Comparison of ENCODE assay signal across 8 cellular contexts in genomic region chr4:112231779-112232713, GRCh38. TPM values are rescaled to one million over a fixed set of nuclear protein-coding genes. Genes with fewer than 3 reads are reported as not detected.
DNase-seq lines count a peak whose midpoint lies in the region; ATAC-seq, FAIRE-seq and TF ChIP-seq lines count a peak whose summit lies in the region.

TSS of gene AP1AR (plus strand) at chr4:112231787. CDS start at chr4:112232092, 305 bp downstream.

- BruUV-seq in HepG2 (replicated peaks; lab: Mats Ljungman, UMichigan): no TSS peak

- peaks cover 21% of the 10 kb centered on the region for H3K36me3 Mint-ChIP-seq in dendritic cell treated with granulocyte-macrophage colony-stimulating factor and Interleukin-4, amounts not matched to agents 40 ng/mL and 50 ng/mL, for 4 days (ENCODE audit: low read depth)

- H3K9me3 ChIP-seq in BLaER1 treated with 17β-estradiol and CSF1 and Interleukin-3, amounts not matched to agents 10 nM and 100 nM (replicated peaks in 1 of 11): no peaks in the 10 kb centered on the region
- H3K9me3 ChIP-seq in HepG2 (ENCODE audit: low read length): no peaks in the 10 kb centered on the region

- TF ChIP-seq RAD21 in HepG2 (CRISPR knock-in tag; IDR thresholded peaks at IDR 0.05): peak; percentile 54

- H3K36me3 ChIP-seq in BLaER1 treated with 17β-estradiol and CSF1 and Interleukin-3, amounts not matched to agents 10 nM and 100 nM: peaks cover 0 to 2% (median 0%) of the 10 kb centered on the region in 11 experiments; a peak in 1 of 22 replicates
- H3K36me3 ChIP-seq in HepG2 (replicated peaks in 1 of 2; ENCODE audit: control insufficient read depth in 1 of 2, insufficient read depth in 2 of 2, low read length in 2 of 2): peaks cover 0 to 5% of the 10 kb centered on the region in 2 experiments; a peak in 1 of 5 replicates

- H3K27ac Mint-ChIP-seq in dendritic cell treated with granulocyte-macrophage colony-stimulating factor and Interleukin-4, amounts not matched to agents 40 ng/mL and 50 ng/mL, for 4 days: peak within 1 kb of the TSS; percentile 99

- TF ChIP-seq POLR2A in HepG2 (IDR thresholded peaks at IDR 0.05; ENCODE audit: insufficient read depth in 1 of 2, low read depth in 2 of 2, low read length in 2 of 2): peak; percentile 97 to 99

- peak within 1 kb of the TSS; percentile 79 to 98 (median 93) for H3K27ac ChIP-seq in BLaER1 treated with 17β-estradiol and CSF1 and Interleukin-3, amounts not matched to agents 10 nM and 100 nM
- H3K27ac ChIP-seq in HepG2 (ENCODE audit: extremely low read length, insufficient read depth, low read length): peak within 1 kb of the TSS; percentile 100

- H3K4me3 ChIP-seq in BLaER1 treated with 17β-estradiol and CSF1 and Interleukin-3, amounts not matched to agents 10 nM and 100 nM: peak within 1 kb of the TSS; percentile 75 to 93 (median 80)
- peak within 1 kb of the TSS; percentile 86 to 99 (median 96) for H3K4me3 ChIP-seq in HepG2 (replicated peaks in 1 of 3; ENCODE audit: insufficient read depth in 1 of 3, low read depth in 2 of 3, low read length in 3 of 3)

- peak; percentile 70 for DNase-seq in NCI-H526 treated with DMSO at 0.1 percent for 48 hours (lab: John Stamatoyannopoulos, UW)
- peak; percentile 50 to 56 for DNase-seq in activated CD4-positive, alpha-beta T cell treated with anti-CD3 and anti-CD28 coated beads, Interleukin-2, amount 50 U/mL, for 24 hours (ENCODE audit: low read depth in 1 of 2, low spot score in 1 of 2)
- DNase-seq in HepG2 (ENCODE audit: low spot score): peak; percentile 73
- peak; percentile 77 for DNase-seq in stimulated activated CD4-positive, alpha-beta T cell treated with anti-CD3 and anti-CD28 coated beads, Interleukin-4, amount 100 ng/mL, for 24 hours

- in situ Hi-C loops in HepG2 (cut with HindIII; ENCODE audit: extremely low pct_ligation_motif_present, low pct_unique_long_range_greater_than_20kb): loop anchor here (5.0 kb wide), 1 partner anchor 130 kb away; no protein-coding TSS in a partner anchor

- CTCF ChIA-PET in HepG2 (lab: Yijun Ruan, JAX; ENCODE audit: low intra/inter-chr PET ratio, low total read pairs): no interaction called here

- ATAC-seq in GM19043 (IDR thresholded peaks at IDR 0.05; ENCODE audit: low read depth, unreplicated experiment): peak; percentile 57
- ATAC-seq in HG03354 (IDR thresholded peaks at IDR 0.05; ENCODE audit: poor library complexity, severe bottlenecking, unreplicated experiment): peak; percentile 77
- peak; percentile 95 for ATAC-seq in HepG2

- peak within 1 kb of the TSS; percentile 85 to 95 (median 91) for H3K4me2 ChIP-seq in BLaER1 treated with 17β-estradiol and CSF1 and Interleukin-3, amounts not matched to agents 10 nM and 100 nM
- H3K4me2 ChIP-seq in HepG2 (ENCODE audit: low read depth, low read length): peak within 1 kb of the TSS; percentile 92

- H4K20me1 ChIP-seq in BLaER1 treated with 17β-estradiol and CSF1 and Interleukin-3, amounts not matched to agents 10 nM and 100 nM: peaks cover 0 to 48% (median 26%) of the 10 kb centered on the region in 11 experiments; a peak in 16 of 22 replicates
- peaks cover 23% of the 10 kb centered on the region for H4K20me1 ChIP-seq in HepG2 (ENCODE audit: insufficient read depth, low read length)

- peaks cover 19 to 49% (median 37%) of the 10 kb centered on the region in 10 experiments for H3K4me1 ChIP-seq in BLaER1 treated with 17β-estradiol and CSF1 and Interleukin-3, amounts not matched to agents 10 nM and 100 nM
- H3K4me1 ChIP-seq in HepG2 (ENCODE audit: insufficient read depth, low read length): peaks cover 47% of the 10 kb centered on the region

- H3K27me3 ChIP-seq in BLaER1 treated with 17β-estradiol and CSF1 and Interleukin-3, amounts not matched to agents 10 nM and 100 nM: no peaks in the 10 kb centered on the region
- H3K27me3 ChIP-seq in HepG2 (ENCODE audit: control insufficient read depth in 1 of 2, insufficient read depth in 2 of 2, low read length in 2 of 2): no peaks in the 10 kb centered on the region; a peak in 1 of 5 replicates

- H3K4me3 Mint-ChIP-seq in dendritic cell treated with granulocyte-macrophage colony-stimulating factor and Interleukin-4, amounts not matched to agents 40 ng/mL and 50 ng/mL, for 4 days: peak within 1 kb of the TSS; percentile 98

- TF ChIP-seq CTCF in HepG2 (CRISPR knock-in tag; IDR thresholded peaks at IDR 0.05): peak; percentile 69

- H3K27me3 Mint-ChIP-seq in dendritic cell treated with granulocyte-macrophage colony-stimulating factor and Interleukin-4, amounts not matched to agents 40 ng/mL and 50 ng/mL, for 4 days: no peaks in the 10 kb centered on the region

- intact Hi-C loops in dendritic cell treated with granulocyte-macrophage colony-stimulating factor and Interleukin-4, amounts not matched to agents 40 ng/mL and 50 ng/mL, for 4 days (cut with micrococcal nuclease): loop anchor here (1.0 to 5.0 kb wide), 4 partner anchors 17 to 405 kb away; partner anchors contain the start of genes FAM241A, LARP7, TIFA and ZGRF1
- intact Hi-C loops in HepG2 (cut with micrococcal nuclease; ENCODE audit: unreplicated experiment): loop anchor here (1.0 kb wide), 1 partner anchor 24 kb away; no protein-coding TSS in a partner anchor

- 5% methylated on average over 4 of the region's 70 CpGs for WGBS in HepG2 (ENCODE audit: low lambda C conversion rate)

- H3K9me3 Mint-ChIP-seq in dendritic cell treated with granulocyte-macrophage colony-stimulating factor and Interleukin-4, amounts not matched to agents 40 ng/mL and 50 ng/mL, for 4 days: no peaks in the 10 kb centered on the region

- POLR2A ChIA-PET in HepG2 (lab: Yijun Ruan, JAX): interaction anchor here (0.8 to 3.0 kb wide), 20 partner anchors 9 to 132 kb away, joined by 3 to 25 read pairs (median 4); partner anchors contain the start of gene ALPK1

- TF ChIP-seq EP300 in HepG2 (IDR thresholded peaks at IDR 0.05; ENCODE audit: low read depth in 2 of 2, low read length in 2 of 2) (no peak), HepG2 (CRISPR knock-in tag; IDR thresholded peaks at IDR 0.05; ENCODE audit: borderline replicate concordance) (no peak)

- H2AFZ ChIP-seq in HepG2 (ENCODE audit: low read length): peak within 1 kb of the TSS; percentile 32

- no peak for FAIRE-seq in HepG2 (lab: Jason Lieb, UNC)

- peaks cover 51% of the 10 kb centered on the region for H3K79me2 ChIP-seq in HepG2 (ENCODE audit: insufficient read depth, low read length)

- H3K9ac ChIP-seq in BLaER1 treated with 17β-estradiol and CSF1 and Interleukin-3, amounts not matched to agents 10 nM and 100 nM: peak within 1 kb of the TSS; percentile 86 to 98 (median 93)
- H3K9ac ChIP-seq in HepG2 (ENCODE audit: insufficient read depth, low read depth, low read length): peak within 1 kb of the TSS; percentile 100

- peaks cover 28% of the 10 kb centered on the region for H3K4me1 Mint-ChIP-seq in dendritic cell treated with granulocyte-macrophage colony-stimulating factor and Interleukin-4, amounts not matched to agents 40 ng/mL and 50 ng/mL, for 4 days (ENCODE audit: low read depth)

TF ChIP-seq in HepG2, 621 proteins besides CTCF, POLR2A, EP300 and RAD21 (continues in another document):
- TF ChIP-seq KDM4B (CRISPR knock-in tag; IDR thresholded peaks at IDR 0.05): peak; percentile 78; the same call in 1 of the 2 replicates
- no peak for TF ChIP-seq NR2F6 (IDR thresholded peaks at IDR 0.05)
- no peak for TF ChIP-seq NR2F6 (CRISPR knock-in tag; IDR thresholded peaks at IDR 0.05)
- TF ChIP-seq IRF9 (CRISPR knock-in tag; IDR thresholded peaks at IDR 0.05; ENCODE audit: borderline replicate concordance): peak; percentile 65; the same call in 1 of the 2 replicates

RNA-seq across cellular contexts. Expression of gene AP1AR, which starts in this region (rescaled TPM):
- 39.9 and 43.5 TPM in 2 replicates for total RNA-seq in HepG2 (2016; rRNA removed; fragmentation: Illumina TruSeq; extraction: Trizol)
- total RNA-seq in HepG2 (2016; cell fraction: cytosol; rRNA removed; fragmentation: Illumina TruSeq; extraction: Trizol; ENCODE audit: low read depth): 9.9 and 12.4 TPM in 2 replicates
- total RNA-seq in HepG2 (2016; cell fraction: insoluble cytoplasmic fraction; rRNA removed; fragmentation: Illumina TruSeq; extraction: Trizol): 37.3 and 48.0 TPM in 2 replicates
- total RNA-seq in HepG2 (2016; cell fraction: membrane; rRNA removed; fragmentation: Illumina TruSeq; extraction: Trizol): 32.1 and 34.9 TPM in 2 replicates
- total RNA-seq in HepG2 (2016; cell fraction: nucleus; rRNA removed; fragmentation: Illumina TruSeq; extraction: Trizol): 36.3 and 37.1 TPM in 2 replicates
- 18.7 and 24.9 TPM in 2 replicates for polyA plus RNA-seq in HepG2 (2011; rRNA removed)
- 9.4 and 12.4 TPM in 2 replicates for polyA plus RNA-seq in HepG2 (2011; cell fraction: cytosol; rRNA removed)
- 16.5 and 18.1 TPM in 2 replicates for polyA plus RNA-seq in HepG2 (2011; cell fraction: nucleus; rRNA removed)
- 34.5 and 45.9 TPM in 2 replicates for polyA plus RNA-seq in HepG2 (2012)
- 5.6 and 9.0 TPM in 2 replicates for polyA plus RNA-seq in HepG2 (2016; cell fraction: cytosol; fragmentation: Illumina TruSeq; extraction: Trizol; ENCODE audit: low read depth)
- polyA plus RNA-seq in HepG2 (2016; cell fraction: insoluble cytoplasmic fraction; fragmentation: Illumina TruSeq; extraction: Trizol; ENCODE audit: low read depth): 42.9 and 47.4 TPM in 2 replicates
- polyA plus RNA-seq in HepG2 (2016; cell fraction: membrane; fragmentation: Illumina TruSeq; extraction: Trizol; ENCODE audit: low read depth): 18.8 and 22.4 TPM in 2 replicates
- polyA plus RNA-seq in HepG2 (2016; cell fraction: nucleus; fragmentation: Illumina TruSeq; extraction: Trizol; ENCODE audit: insufficient read depth, low read depth): 47.3 and 50.7 TPM in 2 replicates
- polyA minus RNA-seq in HepG2 (2011; rRNA and poly(A)+ RNA removed; ENCODE audit: low replicate concordance): 2.5 and 22.2 TPM in 2 replicates
- 30.6 and 31.0 TPM in 2 replicates for polyA minus RNA-seq in HepG2 (2011; cell fraction: cytosol; rRNA and poly(A)+ RNA removed)
- 47.1 and 50.7 TPM in 2 replicates for polyA minus RNA-seq in HepG2 (2011; cell fraction: nucleus; rRNA and poly(A)+ RNA removed)

Comparison
In these comparisons a context has a peak if more than half of its experiments do, and no peak if none do; other contexts are left out.
1. Peak in every context shown above with its lines: DNase-seq, ATAC-seq, H3K4me3 ChIP-seq and H3K27ac ChIP-seq.